1 cellular context compared by ENCODE assay signal in genomic region chr4:69181519-69181918, GRCh38.
TF ChIP-seq lines count a peak whose summit lies in the region.
"Not testable (repeated sequence)": the region's sequence is repeated elsewhere in the genome, so short reads cannot be mapped to it uniquely, and the experiment has no call there.

No MANE protein-coding gene starts in this region.

TF ChIP-seq in HepG2, 621 proteins besides CTCF, POLR2A, EP300 and RAD21 (continued from another document):
- TF ChIP-seq, protein P1, sequence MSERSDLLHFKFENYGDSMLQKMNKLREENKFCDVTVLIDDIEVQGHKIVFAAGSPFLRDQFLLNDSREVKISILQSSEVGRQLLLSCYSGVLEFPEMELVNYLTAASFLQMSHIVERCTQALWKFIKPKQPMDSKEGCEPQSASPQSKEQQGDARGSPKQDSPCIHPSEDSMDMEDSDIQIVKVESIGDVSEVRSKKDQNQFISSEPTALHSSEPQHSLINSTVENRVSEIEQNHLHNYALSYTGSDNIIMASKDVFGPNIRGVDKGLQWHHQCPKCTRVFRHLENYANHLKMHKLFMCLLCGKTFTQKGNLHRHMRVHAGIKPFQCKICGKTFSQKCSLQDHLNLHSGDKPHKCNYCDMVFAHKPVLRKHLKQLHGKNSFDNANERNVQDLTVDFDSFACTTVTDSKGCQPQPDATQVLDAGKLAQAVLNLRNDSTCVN (CRISPR knock-in tag; IDR thresholded peaks at IDR 0.05; ENCODE audit: borderline replicate concordance) = peak; percentile 87; the same call in 1 of the 2 replicates
- TF ChIP-seq RXRB (CRISPR knock-in tag; IDR thresholded peaks at IDR 0.05; ENCODE audit: borderline replicate concordance) = peak; percentile 57
- 0 out of 2 replicates have a peak, but pooled peaks have one; percentile 45 for TF ChIP-seq GATAD2A (CRISPR knock-in tag; IDR thresholded peaks at IDR 0.05)
- peak; percentile 85 for TF ChIP-seq RARA (CRISPR knock-in tag; IDR thresholded peaks at IDR 0.05)
- TF ChIP-seq CREM (IDR thresholded peaks at IDR 0.05) = peak; percentile 23; the same call in 1 of the 2 replicates
- not testable (repeated sequence) for TF ChIP-seq CREM (CRISPR knock-in tag; IDR thresholded peaks at IDR 0.05); SOX13 (IDR thresholded peaks at IDR 0.05); FOXA1 (IDR thresholded peaks at IDR 0.05)
- peak in 1 of 2 experiments; percentile 25; a peak in 1 of 4 replicates for TF ChIP-seq SOX13 (CRISPR knock-in tag; conservative IDR thresholded peaks at IDR 0.05 in 1 of 2, IDR thresholded peaks at IDR 0.05 in 1 of 2)
- TF ChIP-seq HMG20A (CRISPR knock-in tag; IDR thresholded peaks at IDR 0.05; ENCODE audit: borderline replicate concordance) = peak; percentile 61; the same call in 1 of the 2 replicates
- peak; percentile 87 for TF ChIP-seq ZNF644 (CRISPR knock-in tag; IDR thresholded peaks at IDR 0.05; ENCODE audit: low read depth)
- TF ChIP-seq FOSL2 (CRISPR knock-in tag; IDR thresholded peaks at IDR 0.05) = peak; percentile 67
- peak; percentile 16; the same call in 1 of the 2 replicates for TF ChIP-seq BCL6 (CRISPR knock-in tag; IDR thresholded peaks at IDR 0.05)
- TF ChIP-seq FOXA3 (CRISPR knock-in tag; IDR thresholded peaks at IDR 0.05) = peak; percentile 38; the same call in 1 of the 2 replicates
- TF ChIP-seq SALL1 (CRISPR knock-in tag; IDR thresholded peaks at IDR 0.05) = peak; percentile 39; the same call in 1 of the 2 replicates
- TF ChIP-seq ZBTB21 (CRISPR knock-in tag; IDR thresholded peaks at IDR 0.05) = 0 out of 2 replicates have a peak, but pooled peaks have one; percentile 31
- TF ChIP-seq SOX5 (CRISPR knock-in tag; IDR thresholded peaks at IDR 0.05; ENCODE audit: borderline replicate concordance) = 0 out of 2 replicates have a peak, but pooled peaks have one; percentile 24
- TF ChIP-seq, protein P2, sequence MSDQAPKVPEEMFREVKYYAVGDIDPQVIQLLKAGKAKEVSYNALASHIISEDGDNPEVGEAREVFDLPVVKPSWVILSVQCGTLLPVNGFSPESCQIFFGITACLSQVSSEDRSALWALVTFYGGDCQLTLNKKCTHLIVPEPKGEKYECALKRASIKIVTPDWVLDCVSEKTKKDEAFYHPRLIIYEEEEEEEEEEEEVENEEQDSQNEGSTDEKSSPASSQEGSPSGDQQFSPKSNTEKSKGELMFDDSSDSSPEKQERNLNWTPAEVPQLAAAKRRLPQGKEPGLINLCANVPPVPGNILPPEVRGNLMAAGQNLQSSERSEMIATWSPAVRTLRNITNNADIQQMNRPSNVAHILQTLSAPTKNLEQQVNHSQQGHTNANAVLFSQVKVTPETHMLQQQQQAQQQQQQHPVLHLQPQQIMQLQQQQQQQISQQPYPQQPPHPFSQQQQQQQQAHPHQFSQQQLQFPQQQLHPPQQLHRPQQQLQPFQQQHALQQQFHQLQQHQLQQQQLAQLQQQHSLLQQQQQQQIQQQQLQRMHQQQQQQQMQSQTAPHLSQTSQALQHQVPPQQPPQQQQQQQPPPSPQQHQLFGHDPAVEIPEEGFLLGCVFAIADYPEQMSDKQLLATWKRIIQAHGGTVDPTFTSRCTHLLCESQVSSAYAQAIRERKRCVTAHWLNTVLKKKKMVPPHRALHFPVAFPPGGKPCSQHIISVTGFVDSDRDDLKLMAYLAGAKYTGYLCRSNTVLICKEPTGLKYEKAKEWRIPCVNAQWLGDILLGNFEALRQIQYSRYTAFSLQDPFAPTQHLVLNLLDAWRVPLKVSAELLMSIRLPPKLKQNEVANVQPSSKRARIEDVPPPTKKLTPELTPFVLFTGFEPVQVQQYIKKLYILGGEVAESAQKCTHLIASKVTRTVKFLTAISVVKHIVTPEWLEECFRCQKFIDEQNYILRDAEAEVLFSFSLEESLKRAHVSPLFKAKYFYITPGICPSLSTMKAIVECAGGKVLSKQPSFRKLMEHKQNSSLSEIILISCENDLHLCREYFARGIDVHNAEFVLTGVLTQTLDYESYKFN (CRISPR knock-in tag; conservative IDR thresholded peaks at IDR 0.05) = peak; percentile 17; the same call in 1 of the 2 replicates
- TF ChIP-seq FOXA1 (CRISPR knock-in tag; IDR thresholded peaks at IDR 0.05) = 0 out of 2 replicates have a peak, but pooled peaks have one; percentile 22
- TF ChIP-seq THRA (CRISPR knock-in tag; IDR thresholded peaks at IDR 0.05; ENCODE audit: borderline replicate concordance) = peak; percentile 38; the same call in 1 of the 2 replicates
